ENCODE assay signal across 13 cellular contexts in the genomic region with DNA sequence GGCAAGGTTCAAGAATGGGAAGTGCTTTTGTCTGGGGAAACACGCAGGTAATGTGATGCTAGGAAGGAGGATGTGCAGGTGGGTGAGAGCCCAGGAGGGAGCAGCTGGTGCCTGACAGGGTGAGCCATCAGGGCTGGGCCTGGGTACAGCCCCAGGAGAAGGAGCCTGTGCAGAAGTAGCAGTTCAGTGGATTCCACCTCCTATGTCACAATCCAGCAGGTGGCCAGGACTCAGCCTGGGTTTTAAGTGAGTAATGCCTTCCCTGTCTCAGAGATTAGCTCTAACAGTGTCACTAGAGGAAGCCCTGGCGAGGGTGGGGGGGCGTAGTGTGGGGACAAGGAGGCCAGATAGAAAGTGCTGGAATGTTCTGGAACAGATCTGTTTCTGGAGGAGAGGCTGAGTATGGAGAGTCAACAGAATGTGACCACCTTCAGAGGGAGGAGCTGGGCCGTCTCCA. TPM values are rescaled to one million over a fixed set of nuclear protein-coding genes. Genes with fewer than 3 reads are reported as not detected.
DNase-seq lines count a peak whose midpoint lies in the region; ATAC-seq, FAIRE-seq and TF ChIP-seq lines count a peak whose summit lies in the region.
"Had no signal": no experiment of that assay in that cellular context is flagged by ENCODE, and none has a peak within 500 bp of the region (broad histone marks: within the 10 kb centered on the region; RNA-seq: fewer than 3 reads in every experiment).

No MANE protein-coding gene starts in this region.

- no peak for TF ChIP-seq EP300 in GM12878 (IDR thresholded peaks at IDR 0.05; ENCODE audit: borderline replicate concordance in 1 of 2, control insufficient read depth in 1 of 2, low read depth in 2 of 2, low read length in 2 of 2)

- no peaks in the 10 kb centered on the region for H3K27me3 Mint-ChIP-seq in neural crest cell (ENCODE audit: low read depth)

- ATAC-seq in GM12878, result no peak
- ATAC-seq in GM21576 (IDR thresholded peaks at IDR 0.05; ENCODE audit: unreplicated experiment), result no peak

- TF ChIP-seq RAD21 in GM12878 (IDR thresholded peaks at IDR 0.05; ENCODE audit: insufficient read depth, low read depth, low read length), result no peak

- H3K36me3 Mint-ChIP-seq in neural crest cell (ENCODE audit: low read depth), result peaks cover 6% of the 10 kb centered on the region

- no peak overlapping the region for H3K27ac ChIP-seq in GM12878 (ENCODE audit: control insufficient read depth, insufficient read depth)
- H3K27ac ChIP-seq: testis had no signal

- H3K27me3 ChIP-seq in GM12878 (replicated peaks in 1 of 2; ENCODE audit: control insufficient read depth in 2 of 2, insufficient read depth in 2 of 2, low read length in 1 of 2), result no peaks in the 10 kb centered on the region
- H3K27me3 ChIP-seq: testis had no signal

- TF ChIP-seq POLR2A in GM12878 (IDR thresholded peaks at IDR 0.05; ENCODE audit: low read depth, low read length), result 0 out of 2 replicates have a peak, but pooled peaks have one; percentile 46

- peaks cover 23 to 29% of the 10 kb centered on the region in 2 experiments for H3K36me3 ChIP-seq in GM12878 (ENCODE audit: control insufficient read depth in 2 of 2, insufficient read depth in 2 of 2, low read length in 1 of 2)

- peaks cover 3% of the 10 kb centered on the region for H3K4me1 ChIP-seq in GM12878 (ENCODE audit: control insufficient read depth, insufficient read depth, low read length)
- H3K4me1 ChIP-seq: testis had no signal

- WGBS in GM12878 (ENCODE audit: insufficient coverage, insufficient replicate concordance, low lambda C conversion rate, missing lambda C conversion rate), result 58% methylated on average over 4 of the region's 4 CpGs

- H4K20me1 ChIP-seq in GM12878 (ENCODE audit: control insufficient read depth, insufficient read depth), result no peaks in the 10 kb centered on the region

- no peaks in the 10 kb centered on the region for H3K9me3 ChIP-seq in GM12878 (replicated peaks; ENCODE audit: control insufficient read depth, insufficient read depth, low read length)
- H3K9me3 ChIP-seq: testis had no signal

- RAD21 ChIA-PET in GM12878 (lab: Charles Lee; ENCODE audit: unreplicated experiment), result no interaction called here

- no peaks in the 10 kb centered on the region for H3K9me3 Mint-ChIP-seq in neural crest cell

- peaks cover 4% of the 10 kb centered on the region for H3K79me2 ChIP-seq in GM12878 (ENCODE audit: control insufficient read depth, insufficient read depth, low read length)

- BruUV-seq in GM12878 (replicated peaks; lab: Mats Ljungman, UMichigan), result no TSS peak

- SMC1A ChIA-PET in GM12878 (lab: Charles Lee; ENCODE audit: uncharacterized antibody, unreplicated experiment), result interaction anchor here (0.5 to 1.1 kb wide), 2 partner anchors 9 to 250 kb away, joined by 3 read pairs; a partner anchor contains a TSS

- no peak overlapping the region for H3K4me2 ChIP-seq in GM12878 (ENCODE audit: control insufficient read depth, insufficient read depth)

- H3K4me3 Mint-ChIP-seq in neural crest cell, result no peak overlapping the region

- DNase-seq in NCI-H2196 treated with DMSO at 0.1 percent for 48 hours (lab: John Stamatoyannopoulos, UW; ENCODE audit: unreplicated experiment), result peak; percentile 31
- no peak for DNase-seq in NCI-H2196 (lab: John Stamatoyannopoulos, UW; ENCODE audit: unreplicated experiment)
- peak; percentile 30 for DNase-seq in M059J (ENCODE audit: low read depth)
- DNase-seq in GM12878 (ENCODE audit: low read depth, low spot score), result no peak
- no peak for DNase-seq in neural crest cell (ENCODE audit: low read depth, low spot score)
- no peak for DNase-seq in NCI-H524 (lab: John Stamatoyannopoulos, UW)
- no peak for DNase-seq in NCI-H146 (lab: John Stamatoyannopoulos, UW)
- DNase-seq: ACHN, hypothalamus, testis had no signal

- CTCF ChIA-PET in GM12878 (lab: Yijun Ruan, JAX), result no interaction called here

- intact Hi-C loops in GM12878 (cut with micrococcal nuclease; ENCODE audit: unreplicated experiment), result no loop called here

- in situ Hi-C loops in GM12878 (cut with MboI), result no loop called here

- POLR2A ChIA-PET in GM12878 (lab: Charles Lee), result no interaction called here

- TF ChIP-seq CTCF in GM12878 (IDR thresholded peaks at IDR 0.05 in 2 of 3, conservative IDR thresholded peaks at IDR 0.05 in 1 of 3; ENCODE audit: control insufficient read depth in 2 of 3, extremely low read depth in 1 of 3, insufficient read depth in 1 of 3, low read depth in 3 of 3, low read length in 3 of 3) (no peak), neural crest cell (conservative IDR thresholded peaks at IDR 0.05) (no peak)

- no peak overlapping the region for H3K4me3 ChIP-seq in GM12878
- H3K4me3 ChIP-seq: testis had no signal

- no peak for FAIRE-seq in GM12878 (lab: Jason Lieb, UNC)

- no peak overlapping the region for H2AFZ ChIP-seq in GM12878 (ENCODE audit: control insufficient read depth, low read depth, low read length)

- peaks cover 4% of the 10 kb centered on the region for H3K4me1 Mint-ChIP-seq in neural crest cell

- no peak overlapping the region for H3K9ac ChIP-seq in GM12878 (ENCODE audit: control insufficient read depth, insufficient read depth, low read length)

- H3K27ac Mint-ChIP-seq in neural crest cell (ENCODE audit: unreplicated experiment), result peak overlapping the region; percentile 83

RNA-seq across cellular contexts. Expression of a gene that starts 8.1 kb away (rescaled TPM):
- 171 and 178 TPM in 2 replicates for total RNA-seq in M059J (2014; rRNA removed; shearing (Covaris generic))
- total RNA-seq in GM12878 (2013; cell fraction: nucleolus; rRNA removed), result 45.6 and 57.5 TPM in 2 replicates
- 157 and 167 TPM in 2 replicates for total RNA-seq in GM12878 (2014; rRNA removed)
- total RNA-seq in GM12878 (2014; rRNA removed; fragmentation: Illumina TruSeq; extraction: Trizol), result 81.2 and 82.9 TPM in 2 replicates
- 97.8 and 107 TPM in 2 replicates for total RNA-seq in GM12878 (2021)
- 69.6 TPM for polyA plus RNA-seq in GM12878 (2011; ENCODE audit: low read depth)
- polyA plus RNA-seq in GM12878 (2011; rRNA removed), result 46.4 and 93.7 TPM in 2 replicates
- 105 and 117 TPM in 2 replicates for polyA plus RNA-seq in GM12878 (2011; cell fraction: cytosol; rRNA removed)
- polyA plus RNA-seq in GM12878 (2011; cell fraction: nucleus; rRNA removed), result 289 and 296 TPM in 2 replicates
- polyA plus RNA-seq in GM12878 (2012), result 52.9 and 63.6 TPM in 2 replicates
- polyA plus RNA-seq in GM12878 (2014; fragmentation: Illumina TruSeq; extraction: Trizol), result 38.1 and 77.6 TPM in 2 replicates
- 10 to 100 TPM; 10.4 to 12.4 TPM for polyA plus RNA-seq in GM12878 (2014; fragmentation: Nextera tagmentation; extraction: Ambion mirVana)
- 106 and 109 TPM in 2 replicates for polyA plus RNA-seq in GM12878 (2014; rRNA removed)
- 10 to 100 TPM; 68.6 to 79.9 TPM for polyA plus RNA-seq in GM12878 (2016; fragmentation: Nextera tagmentation; extraction: Ambion mirVana)
- polyA minus RNA-seq in GM12878 (2011; rRNA and poly(A)+ RNA removed), result 84.0 and 146 TPM in 2 replicates
- polyA minus RNA-seq in GM12878 (2011; cell fraction: cytosol; rRNA and poly(A)+ RNA removed), result 30.2 and 48.7 TPM in 2 replicates
- 74.8 and 117 TPM in 2 replicates for polyA minus RNA-seq in GM12878 (2011; cell fraction: nucleus; rRNA and poly(A)+ RNA removed)
- 115 and 122 TPM in 2 replicates for total RNA-seq in neural crest cell

RNA-seq across cellular contexts. Expression of a gene that starts 8.4 kb away (rescaled TPM):
- total RNA-seq in M059J (2014; rRNA removed; shearing (Covaris generic)), result 28.9 and 30.5 TPM in 2 replicates
- 54.6 and 60.2 TPM in 2 replicates for total RNA-seq in GM12878 (2013; cell fraction: nucleolus; rRNA removed)
- total RNA-seq in GM12878 (2014; rRNA removed) (15.6 and 17.8 TPM in 2 replicates), GM12878 (2014; rRNA removed; fragmentation: Illumina TruSeq; extraction: Trizol) (13.7 and 14.0 TPM in 2 replicates), GM12878 (2021) (40.5 and 48.9 TPM in 2 replicates), neural crest cell (41.3 and 44.3 TPM in 2 replicates)
- 36.2 TPM for polyA plus RNA-seq in GM12878 (2011; ENCODE audit: low read depth)
- polyA plus RNA-seq in GM12878 (2011; rRNA removed) (24.6 and 44.2 TPM in 2 replicates), GM12878 (2014; fragmentation: Illumina TruSeq; extraction: Trizol) (28.3 and 40.8 TPM in 2 replicates), GM12878 (2014; fragmentation: Nextera tagmentation; extraction: Ambion mirVana) (10 to 100 TPM in 1 of 2 experiments, 1 to 10 TPM in 1; 6.7 to 12.4 TPM), GM12878 (2014; rRNA removed) (38.7 and 43.0 TPM in 2 replicates), GM12878 (2016; fragmentation: Nextera tagmentation; extraction: Ambion mirVana) (10 to 100 TPM; 46.9 to 55.4 TPM)
- 66.9 and 68.1 TPM in 2 replicates for polyA plus RNA-seq in GM12878 (2011; cell fraction: cytosol; rRNA removed)
- 49.8 and 58.9 TPM in 2 replicates for polyA plus RNA-seq in GM12878 (2011; cell fraction: nucleus; rRNA removed)
- 52.3 and 52.9 TPM in 2 replicates for polyA plus RNA-seq in GM12878 (2012)
- 77.0 and 86.8 TPM in 2 replicates for polyA minus RNA-seq in GM12878 (2011; rRNA and poly(A)+ RNA removed)
- polyA minus RNA-seq in GM12878 (2011; cell fraction: cytosol; rRNA and poly(A)+ RNA removed), result 11.8 and 13.0 TPM in 2 replicates
- 44.2 and 63.0 TPM in 2 replicates for polyA minus RNA-seq in GM12878 (2011; cell fraction: nucleus; rRNA and poly(A)+ RNA removed)

RNA-seq across cellular contexts. Expression of a gene that starts 20.5 kb away (rescaled TPM):
- total RNA-seq in M059J (2014; rRNA removed; shearing (Covaris generic)), result 10.8 and 12.5 TPM in 2 replicates
- total RNA-seq in GM12878 (2013; cell fraction: nucleolus; rRNA removed), result 26.5 and 33.8 TPM in 2 replicates
- total RNA-seq in GM12878 (2014; rRNA removed), result 12.4 and 13.3 TPM in 2 replicates
- total RNA-seq in GM12878 (2014; rRNA removed; fragmentation: Illumina TruSeq; extraction: Trizol), result 7.1 and 8.5 TPM in 2 replicates
- total RNA-seq in GM12878 (2021), result 12.9 and 15.1 TPM in 2 replicates
- 11.2 TPM for polyA plus RNA-seq in GM12878 (2011; ENCODE audit: low read depth)
- 15.8 and 18.8 TPM in 2 replicates for polyA plus RNA-seq in GM12878 (2011; rRNA removed)
- polyA plus RNA-seq in GM12878 (2011; cell fraction: cytosol; rRNA removed), result 26.1 and 26.7 TPM in 2 replicates
- polyA plus RNA-seq in GM12878 (2011; cell fraction: nucleus; rRNA removed), result 44.2 and 52.4 TPM in 2 replicates
- polyA plus RNA-seq in GM12878 (2012), result 21.5 and 28.2 TPM in 2 replicates
- 11.8 and 19.4 TPM in 2 replicates for polyA plus RNA-seq in GM12878 (2014; fragmentation: Illumina TruSeq; extraction: Trizol)
- polyA plus RNA-seq in GM12878 (2014; fragmentation: Nextera tagmentation; extraction: Ambion mirVana), result 1 to 10 TPM in 1 of 2 experiments, under 1 TPM in 1; 0.90 to 2.8 TPM
- 22.6 and 23.2 TPM in 2 replicates for polyA plus RNA-seq in GM12878 (2014; rRNA removed)
- 10 to 100 TPM; 11.4 to 12.9 TPM for polyA plus RNA-seq in GM12878 (2016; fragmentation: Nextera tagmentation; extraction: Ambion mirVana)
- polyA minus RNA-seq in GM12878 (2011; rRNA and poly(A)+ RNA removed), result 6.3 and 21.2 TPM in 2 replicates
- 2.8 and 5.7 TPM in 2 replicates for polyA minus RNA-seq in GM12878 (2011; cell fraction: cytosol; rRNA and poly(A)+ RNA removed)
- polyA minus RNA-seq in GM12878 (2011; cell fraction: nucleus; rRNA and poly(A)+ RNA removed), result 10.2 and 16.3 TPM in 2 replicates
- 23.3 and 24.0 TPM in 2 replicates for total RNA-seq in neural crest cell

RNA-seq across cellular contexts. Expression of a gene that starts 21.2 kb away (rescaled TPM):
- 162 and 239 TPM in 2 replicates for total RNA-seq in M059J (2014; rRNA removed; shearing (Covaris generic))
- 72.9 and 74.9 TPM in 2 replicates for total RNA-seq in GM12878 (2013; cell fraction: nucleolus; rRNA removed)
- total RNA-seq in GM12878 (2014; rRNA removed) (173 and 184 TPM in 2 replicates), GM12878 (2014; rRNA removed; fragmentation: Illumina TruSeq; extraction: Trizol) (131 and 141 TPM in 2 replicates), GM12878 (2021) (160 and 163 TPM in 2 replicates), neural crest cell (136 and 146 TPM in 2 replicates)
- polyA plus RNA-seq in GM12878 (2011; ENCODE audit: low read depth), result 82.9 TPM
- polyA plus RNA-seq in GM12878 (2011; rRNA removed) (159 and 169 TPM in 2 replicates), GM12878 (2014; fragmentation: Illumina TruSeq; extraction: Trizol) (164 and 170 TPM in 2 replicates), GM12878 (2014; fragmentation: Nextera tagmentation; extraction: Ambion mirVana) (100 to 1,000 TPM; 198 to 221 TPM), GM12878 (2014; rRNA removed) (169 and 193 TPM in 2 replicates), GM12878 (2016; fragmentation: Nextera tagmentation; extraction: Ambion mirVana) (100 to 1,000 TPM; 277 to 303 TPM)
- polyA plus RNA-seq in GM12878 (2011; cell fraction: cytosol; rRNA removed), result 181 and 204 TPM in 2 replicates
- polyA plus RNA-seq in GM12878 (2011; cell fraction: nucleus; rRNA removed), result 151 and 175 TPM in 2 replicates
- polyA plus RNA-seq in GM12878 (2012), result 108 and 124 TPM in 2 replicates
- polyA minus RNA-seq in GM12878 (2011; rRNA and poly(A)+ RNA removed), result 71.0 and 89.0 TPM in 2 replicates
- polyA minus RNA-seq in GM12878 (2011; cell fraction: cytosol; rRNA and poly(A)+ RNA removed), result 26.2 and 34.4 TPM in 2 replicates
- 33.7 and 39.5 TPM in 2 replicates for polyA minus RNA-seq in GM12878 (2011; cell fraction: nucleus; rRNA and poly(A)+ RNA removed)

RNA-seq across cellular contexts. Expression of a gene that starts 22.7 kb away (rescaled TPM):
- not detected in 2 replicates for total RNA-seq in M059J (2014; rRNA removed; shearing (Covaris generic))
- not detected in 2 replicates for total RNA-seq in GM12878 (2013; cell fraction: nucleolus; rRNA removed)
- not detected in 2 replicates for total RNA-seq in GM12878 (2014; rRNA removed)
- not detected in 2 replicates for total RNA-seq in GM12878 (2014; rRNA removed; fragmentation: Illumina TruSeq; extraction: Trizol)
- total RNA-seq in GM12878 (2021), result not detected in 2 replicates
- polyA plus RNA-seq in GM12878 (2011; ENCODE audit: low read depth), result not detected
- polyA plus RNA-seq in GM12878 (2011; rRNA removed), result not detected in 2 replicates
- polyA plus RNA-seq in GM12878 (2011; cell fraction: cytosol; rRNA removed), result not detected in 2 replicates
- polyA plus RNA-seq in GM12878 (2011; cell fraction: nucleus; rRNA removed), result not detected in 2 replicates
- polyA plus RNA-seq in GM12878 (2012), result not detected in 2 replicates
- polyA plus RNA-seq in GM12878 (2014; fragmentation: Illumina TruSeq; extraction: Trizol), result not detected in 2 replicates
- polyA plus RNA-seq in GM12878 (2014; fragmentation: Nextera tagmentation; extraction: Ambion mirVana), result not detected
- polyA plus RNA-seq in GM12878 (2014; rRNA removed), result not detected in 2 replicates
- not detected for polyA plus RNA-seq in GM12878 (2016; fragmentation: Nextera tagmentation; extraction: Ambion mirVana)
- not detected in 2 replicates for polyA minus RNA-seq in GM12878 (2011; rRNA and poly(A)+ RNA removed)
- not detected in 2 replicates for polyA minus RNA-seq in GM12878 (2011; cell fraction: cytosol; rRNA and poly(A)+ RNA removed)
- polyA minus RNA-seq in GM12878 (2011; cell fraction: nucleus; rRNA and poly(A)+ RNA removed), result not detected in 2 replicates
- total RNA-seq in neural crest cell, result not detected in 2 replicates
- total RNA-seq: mononuclear cell; T-helper 1 cell treated with Interleukin-12 subunit alpha and Interleukin-12 subunit beta and Interleukin-4 antibody, amounts not matched to agents 30 ng/mL and 1 ng/mL, for 36 hours; testis had no signal

Comparison
In these comparisons a context has a peak if more than half of its experiments do, and no peak if none do; other contexts are left out.
1. DNase-seq: peak in NCI-H2196 treated with DMSO at 0.1 percent for 48 hours (single experiment) and M059J (single experiment); none in NCI-H2196 (single experiment), GM12878 (single experiment), neural crest cell (single experiment), NCI-H524 (0 of 2) and NCI-H146 (single experiment).